1 cellular context compared by ENCODE assay signal in genomic region chr15:100679151-100679550, GRCh38.
TF ChIP-seq lines count a peak whose summit lies in the region.
"Not testable (repeated sequence)": the region's sequence is repeated elsewhere in the genome, so short reads cannot be mapped to it uniquely, and the experiment has no call there.

No MANE protein-coding gene starts in this region.

TF ChIP-seq in HepG2, 621 proteins besides CTCF, POLR2A, EP300 and RAD21:
- TF ChIP-seq ZNF281 (CRISPR knock-in tag; IDR thresholded peaks at IDR 0.05; ENCODE audit: borderline replicate concordance) (peak; percentile 67; the same call in 1 of the 2 replicates), FOSL2 (CRISPR knock-in tag; IDR thresholded peaks at IDR 0.05) (peak; percentile 15; the same call in 1 of the 2 replicates), FOXA1 (CRISPR knock-in tag; IDR thresholded peaks at IDR 0.05) (peak; percentile 47; the same call in 1 of the 2 replicates)
- TF ChIP-seq FOXA1 (IDR thresholded peaks at IDR 0.05), result not testable (repeated sequence)
